Comparison of ENCODE assay signal across 8 cellular contexts in genomic region chr1:1399870-1400575, GRCh38. TPM values are rescaled to one million over a fixed set of nuclear protein-coding genes. Genes with fewer than 3 reads are reported as not detected.
DNase-seq lines count a peak whose midpoint lies in the region; TF ChIP-seq lines count a peak whose summit lies in the region.

No MANE protein-coding gene starts in this region.

- TF ChIP-seq CTCF in AG04450 (IDR thresholded peaks at IDR 0.05; ENCODE audit: low read depth, low read length) = no peak
- TF ChIP-seq CTCF in neural crest cell (conservative IDR thresholded peaks at IDR 0.05) = no peak

- CTCF ChIA-PET in AG04450 (lab: Charles Lee) = interaction anchor here (0.7 to 1.2 kb wide), 3 partner anchors 27 to 41 kb away, joined by 3 to 7 read pairs (median 5); no protein-coding TSS in a partner anchor

- no peaks in the 10 kb centered on the region for H3K27me3 ChIP-seq in AG04450 (ENCODE audit: control insufficient read depth, insufficient read depth, low read length)

- DNase-seq in AG04450 (ENCODE audit: low read depth, low spot score) = no peak
- peak; percentile 53 for DNase-seq in RPMI8226
- no peak for DNase-seq in epithelial cell of prostate (ENCODE audit: low read depth, low spot score)
- peak; percentile 14 for DNase-seq in neural crest cell (ENCODE audit: low read depth, low spot score)
- no peak for DNase-seq in HPDE6-E6E7 (ENCODE audit: extremely low spot score)
- no peak for DNase-seq in NCI-H748 treated with DMSO at 0.1 percent for 48 hours (lab: John Stamatoyannopoulos, UW)
- DNase-seq in activated gamma-delta T cell treated with Interleukin-2 at 50 U/mL for 16 hours = no peak

- TF ChIP-seq POLR2A in GM18951 (IDR thresholded peaks at IDR 0.05; ENCODE audit: extremely low read depth, insufficient read depth, insufficient read length) = peak; percentile 35

- peaks cover 24% of the 10 kb centered on the region for H3K36me3 Mint-ChIP-seq in neural crest cell (ENCODE audit: low read depth)

- H3K4me3 Mint-ChIP-seq in neural crest cell = peak overlapping the region; percentile 94

- H3K9me3 ChIP-seq in AG04450 (ENCODE audit: control insufficient read depth, insufficient read depth, low read length) = no peaks in the 10 kb centered on the region; the same call in 1 of the 2 replicates

- POLR2A ChIA-PET in AG04450 (lab: Yijun Ruan, JAX) = interaction anchor here (0.5 to 2.1 kb wide), 6 partner anchors 15 to 111 kb away, joined by 3 to 7 read pairs (median 4); partner anchors contain the start of genes ATAD3A and AURKAIP1

- no peaks in the 10 kb centered on the region for H3K9me3 Mint-ChIP-seq in neural crest cell

- H3K4me3 ChIP-seq in AG04450 (ENCODE audit: low read depth, low read length) = peak overlapping the region; percentile 98

- peak overlapping the region; percentile 27 for H3K27ac Mint-ChIP-seq in neural crest cell (ENCODE audit: unreplicated experiment)

- in situ Hi-C loops in GM18951 (cut with MboI; ENCODE audit: low sequenced_read_pairs, unreplicated experiment) = no loop called here

- peaks cover 3% of the 10 kb centered on the region for H3K27me3 Mint-ChIP-seq in neural crest cell (ENCODE audit: low read depth)

- H3K27ac ChIP-seq in AG04450 (ENCODE audit: low read depth, low read length) = peak overlapping the region; percentile 65
- H3K27ac ChIP-seq in epithelial cell of prostate = peak overlapping the region; percentile 70

- H3K4me1 Mint-ChIP-seq in neural crest cell = peaks cover 33% of the 10 kb centered on the region

RNA-seq across cellular contexts. Expression of gene CCNL2, which starts 0.9 kb away (rescaled TPM):
- 169 and 181 TPM in 2 replicates for polyA plus RNA-seq in AG04450 (2011; rRNA removed)
- polyA minus RNA-seq in AG04450 (2011; rRNA and poly(A)+ RNA removed) = 49.4 and 57.8 TPM in 2 replicates
- total RNA-seq in neural crest cell = 249 and 261 TPM in 2 replicates

RNA-seq across cellular contexts. Expression of gene MRPL20, which starts 7.1 kb away (rescaled TPM):
- 131 and 140 TPM in 2 replicates for polyA plus RNA-seq in AG04450 (2011; rRNA removed)
- polyA minus RNA-seq in AG04450 (2011; rRNA and poly(A)+ RNA removed) = 58.6 and 62.5 TPM in 2 replicates
- total RNA-seq in neural crest cell = 113 and 117 TPM in 2 replicates

RNA-seq across cellular contexts. Expression of gene ANKRD65, which starts 21.1 kb away (rescaled TPM):
- polyA plus RNA-seq in AG04450 (2011; rRNA removed) = 0.16 and 0.24 TPM in 2 replicates
- 0.18 TPM in 1 of 2 replicates, not detected in the other for polyA minus RNA-seq in AG04450 (2011; rRNA and poly(A)+ RNA removed)
- 0.66 and 0.89 TPM in 2 replicates for total RNA-seq in neural crest cell

RNA-seq across cellular contexts. Expression of gene AURKAIP1, which starts 25.0 kb away (rescaled TPM):
- 54.3 and 71.2 TPM in 2 replicates for polyA plus RNA-seq in AG04450 (2011; rRNA removed)
- 17.7 and 23.9 TPM in 2 replicates for polyA minus RNA-seq in AG04450 (2011; rRNA and poly(A)+ RNA removed)
- total RNA-seq in neural crest cell = 127 and 128 TPM in 2 replicates

RNA-seq across cellular contexts. Expression of gene VWA1, which starts 35.5 kb away (rescaled TPM):
- polyA plus RNA-seq in AG04450 (2011; rRNA removed) = 3.9 and 5.3 TPM in 2 replicates
- 0.46 and 0.52 TPM in 2 replicates for polyA minus RNA-seq in AG04450 (2011; rRNA and poly(A)+ RNA removed)
- 8.9 and 9.6 TPM in 2 replicates for total RNA-seq in neural crest cell

Comparison
In these comparisons a context has a peak if more than half of its experiments do, and no peak if none do; other contexts are left out.
1. DNase-seq: peak in RPMI8226 (single experiment) and neural crest cell (single experiment); none in AG04450 (single experiment), epithelial cell of prostate (single experiment), HPDE6-E6E7 (single experiment), NCI-H748 treated with DMSO at 0.1 percent for 48 hours (single experiment) and activated gamma-delta T cell treated with Interleukin-2 at 50 U/mL for 16 hours (single experiment).